Comparison of ENCODE assay signal across 12 cellular contexts in genomic region chr7:158263110-158263963, GRCh38.
"Had no signal": no experiment of that assay in that cellular context is flagged by ENCODE, and none has a peak within 500 bp of the region (broad histone marks: within the 10 kb centered on the region; RNA-seq: fewer than 3 reads in every experiment).

No MANE protein-coding gene starts in this region.

- H3K27me3 ChIP-seq: brain microvascular endothelial cell, foreskin keratinocyte had no signal

- H3K27me3 Mint-ChIP-seq: activated CD4-positive, alpha-beta memory T cell treated with anti-CD3 and anti-CD28 coated beads for 36 hours had no signal

- H3K9me3 ChIP-seq: tibial artery had no signal

- H3K36me3 Mint-ChIP-seq: activated CD4-positive, alpha-beta memory T cell treated with anti-CD3 and anti-CD28 coated beads for 36 hours; activated naive CD4-positive, alpha-beta T cell treated with anti-CD3 and anti-CD28 coated beads, Interleukin-2, amount 50 U/mL, for 72 hours had no signal

- H3K27ac Mint-ChIP-seq: activated CD4-positive, alpha-beta memory T cell treated with anti-CD3 and anti-CD28 coated beads for 36 hours; activated naive CD4-positive, alpha-beta T cell treated with anti-CD3 and anti-CD28 coated beads, Interleukin-2, amount 50 U/mL, for 72 hours had no signal

- H3K9me3 Mint-ChIP-seq: activated CD4-positive, alpha-beta memory T cell treated with anti-CD3 and anti-CD28 coated beads for 36 hours; activated naive CD4-positive, alpha-beta T cell treated with anti-CD3 and anti-CD28 coated beads, Interleukin-2, amount 50 U/mL, for 72 hours; activated T-cell treated with anti-CD3 and anti-CD28 coated beads, Interleukin-2, amount 50 U/mL, for 4 hours; nephron progenitor cell had no signal

- H3K27ac ChIP-seq: brain microvascular endothelial cell, foreskin keratinocyte, tibial artery had no signal

- ATAC-seq: activated naive CD4-positive, alpha-beta T cell treated with anti-CD3 and anti-CD28 coated beads, Interleukin-2, amount 50 U/mL, for 72 hours; activated T-cell treated with anti-CD3 and anti-CD28 coated beads, Interleukin-2, amount 50 U/mL, for 4 hours; foreskin keratinocyte had no signal

- H3K4me3 Mint-ChIP-seq: activated CD4-positive, alpha-beta memory T cell treated with anti-CD3 and anti-CD28 coated beads for 36 hours; activated T-cell treated with anti-CD3 and anti-CD28 coated beads, Interleukin-2, amount 50 U/mL, for 4 hours; nephron progenitor cell had no signal

- H3K4me1 Mint-ChIP-seq: nephron progenitor cell had no signal

- H3K4me3 ChIP-seq: tibial artery had no signal

- H3K4me1 ChIP-seq: foreskin keratinocyte, tibial artery had no signal

- DNase-seq: activated CD4-positive, alpha-beta memory T cell treated with anti-CD3 and anti-CD28 coated beads for 36 hours; activated effector memory CD4-positive, alpha-beta T cell treated with anti-CD3 and anti-CD28 coated beads, Interleukin-2, amount 50 U/mL, for 16 hours; activated T-cell treated with anti-CD3 and anti-CD28 coated beads, Interleukin-2, amount 50 U/mL, for 4 hours; amygdala; brain microvascular endothelial cell; cerebellar nuclear complex; foreskin keratinocyte; nephron progenitor cell; stimulated activated CD4-positive, alpha-beta T cell treated with anti-CD3 and anti-CD28 coated beads, Interleukin-15, amount 100 ng/mL, for 24 hours had no signal

- FAIRE-seq: keratinocyte had no signal

- H3K36me3 ChIP-seq: brain microvascular endothelial cell, tibial artery had no signal
